ENCODE assay signal across 8 cellular contexts in the genomic region with DNA sequence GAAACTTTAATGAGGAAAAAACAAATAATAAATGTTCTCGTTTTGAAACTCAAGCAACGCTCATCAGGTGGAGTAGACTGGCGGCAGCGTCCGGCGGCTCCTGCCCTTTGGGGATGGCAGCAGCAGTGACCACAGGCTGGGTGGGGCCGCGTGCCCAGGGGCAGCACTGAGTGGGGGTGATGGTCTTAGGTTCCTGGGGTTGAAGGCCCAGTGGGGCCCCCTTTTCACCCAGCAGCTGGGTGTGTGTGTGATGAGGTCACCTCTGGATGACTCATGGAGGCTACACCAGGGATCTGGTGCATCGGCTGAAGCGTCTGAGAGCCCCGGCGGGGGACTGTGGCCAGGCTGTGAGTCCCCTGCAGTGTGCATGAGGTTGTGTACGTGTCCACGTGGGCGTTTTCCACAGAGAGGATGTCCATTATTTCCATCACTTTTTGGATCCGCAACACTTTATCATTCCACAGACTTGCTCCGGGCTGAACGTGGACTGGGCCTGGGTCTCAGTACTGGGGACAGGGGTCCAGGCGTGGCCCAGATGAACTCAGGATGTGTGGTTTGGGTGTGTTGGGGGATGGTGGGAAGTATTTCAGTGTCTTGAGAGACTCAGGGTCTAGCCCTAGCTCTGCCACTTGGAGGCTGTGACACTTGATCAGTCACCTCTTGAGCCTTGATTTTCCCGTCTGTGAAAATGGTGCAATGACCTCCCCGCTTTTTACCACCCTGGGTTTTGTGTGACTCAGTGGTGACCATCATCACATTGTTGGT. TPM values are rescaled to one million over a fixed set of nuclear protein-coding genes. Genes with fewer than 3 reads are reported as not detected.
A peak's percentile ranks its signal among the peaks of the same experiment; 100 is the strongest.
DNase-seq lines count a peak whose midpoint lies in the region; ATAC-seq and TF ChIP-seq lines count a peak whose summit lies in the region.

No MANE protein-coding gene starts in this region.

- intact Hi-C loops in esophagus muscularis mucosa (cut with DNase I), result no loop called here

- no peak overlapping the region for H3K4me3 ChIP-seq in esophagus muscularis mucosa
- H3K4me3 ChIP-seq in skeletal muscle satellite cell (ENCODE audit: low read length), result peak overlapping the region; percentile 48

- TF ChIP-seq EP300 in esophagus muscularis mucosa (IDR thresholded peaks at IDR 0.05), result no peak

- H3K27me3 ChIP-seq in esophagus muscularis mucosa (no peaks in the 10 kb centered on the region), skeletal muscle satellite cell (ENCODE audit: control insufficient read depth, insufficient read depth, low read length) (peaks cover 5% of the 10 kb centered on the region)

- H3K27ac ChIP-seq in esophagus muscularis mucosa (replicated peaks in 1 of 4), result peak overlapping the region; percentile 90 to 93 (median 92)

- WGBS in esophagus muscularis mucosa, result 69% methylated on average over 19 of the region's 21 CpGs

- peak overlapping the region; percentile 75 for H3K9ac ChIP-seq in skeletal muscle satellite cell (ENCODE audit: low read depth, low read length)

- no peak for TF ChIP-seq CTCF in esophagus muscularis mucosa (IDR thresholded peaks at IDR 0.05)

- TF ChIP-seq POLR2A in esophagus muscularis mucosa (IDR thresholded peaks at IDR 0.05; ENCODE audit: low read depth), result no peak

- H3K36me3 ChIP-seq in esophagus muscularis mucosa, result peaks cover 0 to 19% (median 6%) of the 10 kb centered on the region in 4 donors
- H3K36me3 ChIP-seq in skeletal muscle satellite cell (ENCODE audit: insufficient read depth, low read length), result peaks cover 6% of the 10 kb centered on the region

- DNase-seq in Daoy (ENCODE audit: low read depth), result peak; percentile 96
- no peak for DNase-seq in esophagus muscularis mucosa (ENCODE audit: extremely low spot score)
- DNase-seq in LoVo (ENCODE audit: low spot score), result no peak
- DNase-seq in NCI-H1694 (lab: John Stamatoyannopoulos, UW), result no peak
- DNase-seq in cortex of kidney (lab: John Stamatoyannopoulos, UW), result no peak

- H3K4me1 ChIP-seq in esophagus muscularis mucosa (peaks cover 39 to 63% (median 61%) of the 10 kb centered on the region in 4 donors), skeletal muscle satellite cell (ENCODE audit: control insufficient read depth, insufficient read depth, low read length) (peaks cover 49% of the 10 kb centered on the region)

- peak overlapping the region; percentile 80 for H3K4me2 ChIP-seq in skeletal muscle satellite cell (ENCODE audit: low read length)

- H3K9me3 ChIP-seq in esophagus muscularis mucosa (no peaks in the 10 kb centered on the region), skeletal muscle satellite cell (replicated peaks; ENCODE audit: low read length) (no peaks in the 10 kb centered on the region)

- no peak for ATAC-seq in HG02798 (IDR thresholded peaks at IDR 0.05; ENCODE audit: poor library complexity, unreplicated experiment)

TF ChIP-seq in PFSK-1, 5 proteins besides CTCF, POLR2A, EP300 and RAD21:
- TF ChIP-seq FOXP2 (optimal IDR thresholded peaks at IDR 0.05; ENCODE audit: borderline replicate concordance, extremely low read depth, extremely low read length, insufficient read depth) (peak; percentile 15), SIN3A (IDR thresholded peaks at IDR 0.05; ENCODE audit: borderline replicate concordance, insufficient read depth, low read length) (no peak)
TF ChIP-seq in PFSK-1: peak in this region for 1.

RNA-seq across cellular contexts. Expression of gene LDLRAP1, which starts 25.6 kb away (rescaled TPM):
- 13.6 and 16.3 TPM in 2 replicates for total RNA-seq in Daoy (2014; rRNA removed; shearing (Covaris generic))
- 17.3 TPM for polyA plus RNA-seq in PFSK-1 (2012; ENCODE audit: insufficient read length, low read depth)
- total RNA-seq in esophagus muscularis mucosa, result 10 to 100 TPM; 12.6 to 21.2 (median 16.3) TPM
- total RNA-seq in skeletal muscle satellite cell (2012; rRNA removed), result 10.9 and 11.8 TPM in 2 replicates

RNA-seq across cellular contexts. Expression of gene MAN1C1, which starts 47.6 kb away (rescaled TPM):
- total RNA-seq in Daoy (2014; rRNA removed; shearing (Covaris generic)), result 0.63 and 1.1 TPM in 2 replicates
- 15.7 TPM for polyA plus RNA-seq in PFSK-1 (2012; ENCODE audit: insufficient read length, low read depth)
- 10 to 100 TPM; 20.2 to 22.8 (median 20.7) TPM for total RNA-seq in esophagus muscularis mucosa
- total RNA-seq in skeletal muscle satellite cell (2012; rRNA removed), result 3.0 and 3.5 TPM in 2 replicates

Comparison
In these comparisons a context has a peak if more than half of its experiments do, and no peak if none do; other contexts are left out.
1. RNA of gene MAN1C1, which starts 47.6 kb away (total RNA-seq): 20.2 to 22.8 TPM in esophagus muscularis mucosa; 0.63 to 1.1 TPM in Daoy; every median in the first group is over 10 times any median in the second.